8 cellular contexts compared by ENCODE assay signal in genomic region chr1:6393400-6394187, GRCh38. TPM values are rescaled to one million over a fixed set of nuclear protein-coding genes. Genes with fewer than 3 reads are reported as not detected.
DNase-seq lines count a peak whose midpoint lies in the region; ATAC-seq and TF ChIP-seq lines count a peak whose summit lies in the region.

ACOT7 (minus strand) TSS chr1:6393767; CDS start chr1:6393399, 368 bp downstream.

- peak; percentile 17 for TF ChIP-seq CTCF in GM12873 (IDR thresholded peaks at IDR 0.05; ENCODE audit: insufficient read depth, low read depth, low read length, missing control alignments)
- peak in 8 of 12 donors; percentile 8 to 47 (median 36) for TF ChIP-seq CTCF in heart left ventricle (IDR thresholded peaks at IDR 0.05)
- TF ChIP-seq CTCF in progenitor cell of endocrine pancreas (IDR thresholded peaks at IDR 0.05; ENCODE audit: unreplicated experiment) = no peak

- H3K27ac Mint-ChIP-seq in progenitor cell of endocrine pancreas = peak within 1 kb of the TSS; percentile 99

- H3K4me1 Mint-ChIP-seq in progenitor cell of endocrine pancreas (ENCODE audit: low read depth) = peaks cover 9% of the 10 kb centered on the region

- H3K36me3 ChIP-seq in adipocyte (ENCODE audit: control insufficient read depth, insufficient read depth, low read length, severe bottlenecking) (no peaks in the 10 kb centered on the region), heart left ventricle (no peaks in the 10 kb centered on the region)

- H3K9me3 Mint-ChIP-seq in progenitor cell of endocrine pancreas (ENCODE audit: low read depth) = no peaks in the 10 kb centered on the region

- H3K4me3 ChIP-seq in adipocyte (ENCODE audit: low read length) (peak within 1 kb of the TSS; percentile 84), heart left ventricle (peak within 1 kb of the TSS; percentile 20 to 83 (median 72))

- peak within 1 kb of the TSS; percentile 82 for H3K4me3 Mint-ChIP-seq in progenitor cell of endocrine pancreas (ENCODE audit: low read depth)

- H3K27me3 ChIP-seq in adipocyte (replicated peaks; ENCODE audit: control insufficient read depth, insufficient read depth, low read length) (no peaks in the 10 kb centered on the region), heart left ventricle (no peaks in the 10 kb centered on the region)

- peaks cover 24% of the 10 kb centered on the region for H3K27me3 Mint-ChIP-seq in progenitor cell of endocrine pancreas

- H3K4me1 ChIP-seq in adipocyte (ENCODE audit: control insufficient read depth, insufficient read depth, low read length) = peaks cover 11% of the 10 kb centered on the region
- peaks cover 0 to 18% (median 13%) of the 10 kb centered on the region in 12 donors for H3K4me1 ChIP-seq in heart left ventricle

- no peaks in the 10 kb centered on the region for H3K9me3 ChIP-seq in adipocyte (ENCODE audit: control insufficient read depth, low read length)
- no peaks in the 10 kb centered on the region for H3K9me3 ChIP-seq in heart left ventricle

- peak in 1 of 2 donors; percentile 74 for TF ChIP-seq POLR2A in heart left ventricle (IDR thresholded peaks at IDR 0.05)

- no peaks in the 10 kb centered on the region for H3K36me3 Mint-ChIP-seq in progenitor cell of endocrine pancreas (ENCODE audit: insufficient read depth)

- peak within 1 kb of the TSS; percentile 88 to 99 (median 98) for H3K27ac ChIP-seq in heart left ventricle

- peak within 1 kb of the TSS; percentile 85 for H3K9ac ChIP-seq in adipocyte (ENCODE audit: low read length)

- DNase-seq in NCI-H1092 treated with DMSO at 0.1 percent for 48 hours (lab: John Stamatoyannopoulos, UW) (peak; percentile 99), T follicular helper cell (ENCODE audit: low read depth) (peak; percentile 85), adipocyte (ENCODE audit: low read depth) (peak; percentile 97), heart left ventricle (peak; percentile 90 to 92 (median 91)), progenitor cell of endocrine pancreas (ENCODE audit: low spot score, unreplicated experiment) (peak; percentile 67), ureter (ENCODE audit: low spot score) (peak; percentile 86)

- ATAC-seq in HG02623 (IDR thresholded peaks at IDR 0.05; ENCODE audit: unreplicated experiment) = peak; percentile 73
- ATAC-seq in heart left ventricle = peak; percentile 86 to 99 (median 96)

- WGBS in heart left ventricle, 4 donors = 0% methylated on average over 3 to 87 of the region's 87 CpGs

- intact Hi-C loops in heart left ventricle (cut with DNase I) = loop anchor here in 1 of 10 donors (5.0 kb wide), 1 partner anchor 36 kb away; no protein-coding TSS in a partner anchor

RNA-seq across cellular contexts. Expression of gene ACOT7, which starts in this region (rescaled TPM):
- total RNA-seq in heart left ventricle = 10 to 100 TPM in 7 of 9 donors, 1 to 10 TPM in 2; 5.7 to 34.0 (median 12.6) TPM
- 10 to 100 TPM in 1 of 2 donors, 1 to 10 TPM in 1; 6.2 to 38.9 TPM for polyA plus RNA-seq in heart left ventricle
- total RNA-seq in progenitor cell of endocrine pancreas = 30.2 and 30.3 TPM in 2 replicates
- 19.1 TPM for total RNA-seq in ureter

Comparison
In these comparisons a context has a peak if more than half of its experiments do, and no peak if none do; other contexts are left out.
1. Peak in every context shown above with its lines: DNase-seq, ATAC-seq, H3K4me3 ChIP-seq and H3K27ac ChIP-seq.